8 cellular contexts compared by ENCODE assay signal in genomic region chr11:103326070-103326794, GRCh38.
DNase-seq lines count a peak whose midpoint lies in the region; ATAC-seq and TF ChIP-seq lines count a peak whose summit lies in the region.

No MANE protein-coding gene starts in this region.

- CTCF ChIA-PET in activated B cell treated with CpG ODN at 0.5 μM for 24 hours (lab: Charles Lee): no interaction called here

- no peaks in the 10 kb centered on the region for H3K9me3 Mint-ChIP-seq in activated B cell treated with CpG ODN at 0.5 μM for 24 hours

- no peaks in the 10 kb centered on the region for H3K27me3 Mint-ChIP-seq in activated B cell treated with CpG ODN at 0.5 μM for 24 hours

- H3K4me3 Mint-ChIP-seq in activated B cell treated with CpG ODN at 0.5 μM for 24 hours: no peak overlapping the region

- DNase-seq in NCI-H1436 (lab: John Stamatoyannopoulos, UW) (peak; percentile 29), NCI-H1436 treated with DMSO at 0.1 percent for 48 hours (lab: John Stamatoyannopoulos, UW) (no peak), NCI-H2196 (lab: John Stamatoyannopoulos, UW; ENCODE audit: unreplicated experiment) (peak; percentile 53), activated B cell treated with CpG ODN at 0.5 μM for 24 hours (no peak), glomerular visceral epithelial cell (ENCODE audit: extremely low spot score) (peak; percentile 76), posterior vena cava (ENCODE audit: low spot score) (peak; percentile 57)

- TF ChIP-seq CTCF in activated B cell treated with CpG ODN at 0.5 μM for 24 hours (IDR thresholded peaks at IDR 0.05): no peak

- no peaks in the 10 kb centered on the region for H3K36me3 Mint-ChIP-seq in activated B cell treated with CpG ODN at 0.5 μM for 24 hours (ENCODE audit: low read depth)

- intact Hi-C loops in activated B cell treated with CpG ODN at 0.5 μM for 24 hours (cut with micrococcal nuclease): loop anchor here (1.0 kb wide), 1 partner anchor 275 kb away; no protein-coding TSS in a partner anchor
- intact Hi-C loops in posterior vena cava (cut with DNase I): no loop called here

- H3K27ac Mint-ChIP-seq in activated B cell treated with CpG ODN at 0.5 μM for 24 hours: no peak overlapping the region

- ATAC-seq in GM19395 (IDR thresholded peaks at IDR 0.05; ENCODE audit: unreplicated experiment): peak; percentile 97
- ATAC-seq in HG03280 (IDR thresholded peaks at IDR 0.05; ENCODE audit: unreplicated experiment): peak; percentile 96
- ATAC-seq in activated B cell treated with CpG ODN at 0.5 μM for 24 hours (ENCODE audit: low read depth): peak; percentile 67

- POLR2A ChIA-PET in activated B cell treated with CpG ODN at 0.5 μM for 24 hours (lab: Charles Lee): no interaction called here

- H3K4me1 Mint-ChIP-seq in activated B cell treated with CpG ODN at 0.5 μM for 24 hours: peaks cover 3% of the 10 kb centered on the region

Comparison
In these comparisons a context has a peak if more than half of its experiments do, and no peak if none do; other contexts are left out.
1. DNase-seq: peak in NCI-H1436 (single experiment), NCI-H2196 (single experiment), glomerular visceral epithelial cell (single experiment) and posterior vena cava (single experiment); none in NCI-H1436 treated with DMSO at 0.1 percent for 48 hours (single experiment) and activated B cell treated with CpG ODN at 0.5 μM for 24 hours (single experiment).
2. Peak in every context shown above with its lines, with median percentiles within 50 percentile points of each other: ATAC-seq.